In the genomic region with DNA sequence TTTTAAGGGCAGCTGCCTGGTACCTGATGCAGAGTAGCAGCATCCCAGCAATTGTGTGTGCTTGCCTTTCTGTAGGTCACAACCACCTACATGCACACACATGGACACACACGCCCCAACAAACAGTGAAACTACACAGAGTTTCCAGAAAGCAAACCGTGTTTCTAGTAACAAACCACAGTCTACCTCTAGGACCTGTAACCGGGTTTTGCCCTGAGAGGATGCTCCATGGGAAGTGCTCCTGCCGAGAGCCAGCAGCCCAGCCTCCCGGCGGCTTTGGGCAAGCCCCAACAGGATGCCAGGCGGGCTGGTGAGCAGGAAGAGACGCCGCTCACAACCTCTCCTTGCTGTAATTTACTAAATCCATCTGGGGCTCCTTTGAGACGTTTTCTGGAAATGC, we compare ENCODE assay signal across 2 cellular contexts.
TF ChIP-seq lines count a peak whose summit lies in the region.

No MANE protein-coding gene starts in this region.

TF ChIP-seq in HepG2, 621 proteins besides CTCF, POLR2A, EP300 and RAD21 (continued from another document):
- TF ChIP-seq ZIK1 (CRISPR knock-in tag; IDR thresholded peaks at IDR 0.05; ENCODE audit: borderline replicate concordance, low read depth) = no peak
- TF ChIP-seq, protein P1, sequence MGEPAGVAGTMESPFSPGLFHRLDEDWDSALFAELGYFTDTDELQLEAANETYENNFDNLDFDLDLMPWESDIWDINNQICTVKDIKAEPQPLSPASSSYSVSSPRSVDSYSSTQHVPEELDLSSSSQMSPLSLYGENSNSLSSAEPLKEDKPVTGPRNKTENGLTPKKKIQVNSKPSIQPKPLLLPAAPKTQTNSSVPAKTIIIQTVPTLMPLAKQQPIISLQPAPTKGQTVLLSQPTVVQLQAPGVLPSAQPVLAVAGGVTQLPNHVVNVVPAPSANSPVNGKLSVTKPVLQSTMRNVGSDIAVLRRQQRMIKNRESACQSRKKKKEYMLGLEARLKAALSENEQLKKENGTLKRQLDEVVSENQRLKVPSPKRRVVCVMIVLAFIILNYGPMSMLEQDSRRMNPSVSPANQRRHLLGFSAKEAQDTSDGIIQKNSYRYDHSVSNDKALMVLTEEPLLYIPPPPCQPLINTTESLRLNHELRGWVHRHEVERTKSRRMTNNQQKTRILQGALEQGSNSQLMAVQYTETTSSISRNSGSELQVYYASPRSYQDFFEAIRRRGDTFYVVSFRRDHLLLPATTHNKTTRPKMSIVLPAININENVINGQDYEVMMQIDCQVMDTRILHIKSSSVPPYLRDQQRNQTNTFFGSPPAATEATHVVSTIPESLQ (CRISPR knock-in tag; conservative IDR thresholded peaks at IDR 0.05) = no peak
- no peak for TF ChIP-seq TCF12 (IDR thresholded peaks at IDR 0.05)
- TF ChIP-seq TCF12 (CRISPR knock-in tag; IDR thresholded peaks at IDR 0.05) = no peak
- TF ChIP-seq ZNF225 (CRISPR knock-in tag; IDR thresholded peaks at IDR 0.05) = no peak
- TF ChIP-seq PHF8 (CRISPR knock-in tag; IDR thresholded peaks at IDR 0.05) = no peak
- TF ChIP-seq KDM6A (CRISPR knock-in tag; IDR thresholded peaks at IDR 0.05; ENCODE audit: low read depth) = no peak

TF ChIP-seq in HEK293T, 16 proteins besides CTCF, POLR2A, EP300 and RAD21 (continued from another document):
- TF ChIP-seq, protein P2, sequence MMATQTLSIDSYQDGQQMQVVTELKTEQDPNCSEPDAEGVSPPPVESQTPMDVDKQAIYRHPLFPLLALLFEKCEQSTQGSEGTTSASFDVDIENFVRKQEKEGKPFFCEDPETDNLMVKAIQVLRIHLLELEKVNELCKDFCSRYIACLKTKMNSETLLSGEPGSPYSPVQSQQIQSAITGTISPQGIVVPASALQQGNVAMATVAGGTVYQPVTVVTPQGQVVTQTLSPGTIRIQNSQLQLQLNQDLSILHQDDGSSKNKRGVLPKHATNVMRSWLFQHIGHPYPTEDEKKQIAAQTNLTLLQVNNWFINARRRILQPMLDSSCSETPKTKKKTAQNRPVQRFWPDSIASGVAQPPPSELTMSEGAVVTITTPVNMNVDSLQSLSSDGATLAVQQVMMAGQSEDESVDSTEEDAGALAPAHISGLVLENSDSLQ (IDR thresholded peaks at IDR 0.05) = no peak
